Comparison of ENCODE assay signal across 8 cellular contexts in genomic region chr2:38581193-38582147, GRCh38. TPM values are rescaled to one million over a fixed set of nuclear protein-coding genes. Genes with fewer than 3 reads are reported as not detected.
DNase-seq lines count a peak whose midpoint lies in the region; ATAC-seq, FAIRE-seq and TF ChIP-seq lines count a peak whose summit lies in the region.

No MANE protein-coding gene starts in this region.

- ATAC-seq in thoracic aorta (ENCODE audit: insufficient number of reproducible peaks, low FRiP score, low read depth) = peak; percentile 86

- no peak overlapping the region for H3K4me3 ChIP-seq in colonic mucosa
- H3K4me3 ChIP-seq in liver (ENCODE audit: low read depth in 1 of 3, low read length in 3 of 3) = no peak overlapping the region
- no peak overlapping the region for H3K4me3 ChIP-seq in thoracic aorta

- H3K36me3 ChIP-seq in colonic mucosa (no peaks in the 10 kb centered on the region), liver (ENCODE audit: control insufficient read depth in 4 of 4, insufficient read depth in 3 of 4, low read depth in 1 of 4, low read length in 3 of 4) (peaks cover 0 to 11% (median 1%) of the 10 kb centered on the region in 4 donors), thoracic aorta (peaks cover 14% of the 10 kb centered on the region)

- no peak overlapping the region for H3K9ac ChIP-seq in colonic mucosa (ENCODE audit: low read depth in 2 of 2, low read length in 2 of 2)
- no peak overlapping the region for H3K9ac ChIP-seq in liver (ENCODE audit: low read depth in 1 of 2, low read length in 2 of 2)

- TF ChIP-seq CTCF in colonic mucosa (IDR thresholded peaks at IDR 0.05) (peak; percentile 80), liver (IDR thresholded peaks at IDR 0.05; ENCODE audit: low read depth, low read length, missing input control) (peak; percentile 68), thoracic aorta (IDR thresholded peaks at IDR 0.05) (peak; percentile 68)

- peak; percentile 88 for DNase-seq in Ammon's horn (ENCODE audit: low spot score)
- DNase-seq in GM18507 (ENCODE audit: extremely low spot score, insufficient read length, low read depth) = no peak
- peak; percentile 72 for DNase-seq in NCI-H1436 (lab: John Stamatoyannopoulos, UW)
- DNase-seq in SKM-1 treated with dmso at 0.1 percent for 144 hours (lab: John Stamatoyannopoulos, UW; ENCODE audit: unreplicated experiment) = peak; percentile 79
- peak; percentile 43 for DNase-seq in colonic mucosa
- no peak for DNase-seq in thoracic aorta (ENCODE audit: low spot score)
- no peak for DNase-seq in GM19238 (ENCODE audit: insufficient read length, low spot score)

- H3K9me3 ChIP-seq in colonic mucosa (no peaks in the 10 kb centered on the region), liver (ENCODE audit: control insufficient read depth in 4 of 4, low read length in 3 of 4) (no peaks in the 10 kb centered on the region), thoracic aorta (no peaks in the 10 kb centered on the region)

- peak; percentile 91 to 95 for TF ChIP-seq RAD21 in liver (IDR thresholded peaks at IDR 0.05)

- intact Hi-C loops in colonic mucosa (cut with DNase I) = loop anchor here (5.0 kb wide), 1 partner anchor 161 kb away; no protein-coding TSS in a partner anchor

- FAIRE-seq in GM18507 (lab: Jason Lieb, UNC) = peak; percentile 84

- H3K27me3 ChIP-seq in colonic mucosa (no peaks in the 10 kb centered on the region), liver (ENCODE audit: control insufficient read depth in 4 of 4, insufficient read depth in 4 of 4, low read length in 3 of 4) (no peaks in the 10 kb centered on the region), thoracic aorta (replicated peaks; ENCODE audit: insufficient read depth) (no peaks in the 10 kb centered on the region)

- H3K27ac ChIP-seq in colonic mucosa (no peak overlapping the region), liver (ENCODE audit: low read depth in 1 of 2, low read length in 2 of 2) (no peak overlapping the region), thoracic aorta (no peak overlapping the region)

- H3K4me1 ChIP-seq in colonic mucosa = peaks cover 4% of the 10 kb centered on the region
- peaks cover 0 to 2% (median 0%) of the 10 kb centered on the region in 4 donors for H3K4me1 ChIP-seq in liver (ENCODE audit: control insufficient read depth in 4 of 4, insufficient read depth in 4 of 4, low read length in 3 of 4)
- H3K4me1 ChIP-seq in thoracic aorta (ENCODE audit: control insufficient read depth in 1 of 2, low read depth in 2 of 2) = peaks cover 12 to 18% of the 10 kb centered on the region in 2 donors

- 59% methylated on average over 9 of the region's 9 CpGs for WGBS in liver

TF ChIP-seq in liver, 16 proteins besides CTCF, POLR2A, EP300 and RAD21:
- no peak for TF ChIP-seq YY1 (IDR thresholded peaks at IDR 0.05)
- no peak for TF ChIP-seq FOXA2 (IDR thresholded peaks at IDR 0.05)
- no peak for TF ChIP-seq SP1 (IDR thresholded peaks at IDR 0.05)
- TF ChIP-seq, protein P1, sequence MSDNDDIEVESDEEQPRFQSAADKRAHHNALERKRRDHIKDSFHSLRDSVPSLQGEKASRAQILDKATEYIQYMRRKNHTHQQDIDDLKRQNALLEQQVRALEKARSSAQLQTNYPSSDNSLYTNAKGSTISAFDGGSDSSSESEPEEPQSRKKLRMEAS (IDR thresholded peaks at IDR 0.05) = no peak

RNA-seq across cellular contexts. Expression of gene HNRNPLL, which starts 21.3 kb away (rescaled TPM):
- total RNA-seq in colonic mucosa = 10 to 100 TPM; 41.6 to 58.7 TPM
- 10 to 100 TPM; 18.2 to 18.3 TPM for total RNA-seq in liver
- 1 to 10 TPM; 7.7 to 8.0 TPM for polyA plus RNA-seq in liver
- total RNA-seq in thoracic aorta = 10 to 100 TPM; 60.1 to 64.7 TPM

Comparison
In these comparisons a context has a peak if more than half of its experiments do, and no peak if none do; other contexts are left out.
1. DNase-seq: peak in Ammon's horn (single experiment), NCI-H1436 (single experiment), SKM-1 treated with dmso at 0.1 percent for 144 hours (single experiment) and colonic mucosa (single experiment); none in GM18507 (single experiment), thoracic aorta (single experiment) and GM19238 (single experiment).
2. Peak in every context shown above with its lines, with median percentiles within 50 percentile points of each other: CTCF ChIP-seq.